Comparison of ENCODE assay signal across 1 cellular context in the genomic region with DNA sequence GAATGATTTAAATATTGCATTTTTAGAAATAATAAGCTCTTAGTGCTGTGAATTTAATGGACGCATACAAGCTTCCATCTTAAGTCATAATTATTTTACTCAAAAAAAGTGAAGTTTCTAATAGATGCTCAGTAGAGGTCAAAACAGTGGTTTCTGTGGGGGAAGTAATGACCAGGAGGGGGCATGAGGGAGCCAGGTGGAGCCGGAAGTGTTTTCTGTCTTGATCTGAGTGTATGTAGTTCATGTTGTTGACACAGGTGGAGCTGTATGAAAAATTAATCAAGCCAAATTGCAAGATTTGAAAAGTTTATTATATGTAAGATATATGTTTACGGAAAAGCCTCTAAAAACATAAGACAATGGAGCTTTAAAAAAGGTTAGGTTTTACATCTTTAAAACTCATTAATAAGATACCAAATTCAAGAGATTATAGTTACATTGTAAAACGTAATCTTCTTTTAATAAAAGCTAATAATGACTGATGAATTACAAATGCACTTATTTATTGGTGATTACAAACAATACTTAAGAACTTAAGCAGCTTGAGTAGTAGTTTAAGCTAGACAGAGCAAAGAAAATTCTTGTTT.
TF ChIP-seq lines count a peak whose summit lies in the region.

No MANE protein-coding gene starts in this region.

TF ChIP-seq in H1, 55 proteins besides CTCF, POLR2A, EP300 and RAD21 (continued from another document):
- TF ChIP-seq, protein P1, sequence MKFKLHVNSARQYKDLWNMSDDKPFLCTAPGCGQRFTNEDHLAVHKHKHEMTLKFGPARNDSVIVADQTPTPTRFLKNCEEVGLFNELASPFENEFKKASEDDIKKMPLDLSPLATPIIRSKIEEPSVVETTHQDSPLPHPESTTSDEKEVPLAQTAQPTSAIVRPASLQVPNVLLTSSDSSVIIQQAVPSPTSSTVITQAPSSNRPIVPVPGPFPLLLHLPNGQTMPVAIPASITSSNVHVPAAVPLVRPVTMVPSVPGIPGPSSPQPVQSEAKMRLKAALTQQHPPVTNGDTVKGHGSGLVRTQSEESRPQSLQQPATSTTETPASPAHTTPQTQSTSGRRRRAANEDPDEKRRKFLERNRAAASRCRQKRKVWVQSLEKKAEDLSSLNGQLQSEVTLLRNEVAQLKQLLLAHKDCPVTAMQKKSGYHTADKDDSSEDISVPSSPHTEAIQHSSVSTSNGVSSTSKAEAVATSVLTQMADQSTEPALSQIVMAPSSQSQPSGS (IDR thresholded peaks at IDR 0.05; ENCODE audit: low read length): no peak
- TF ChIP-seq CHD1 (IDR thresholded peaks at IDR 0.05; ENCODE audit: low read depth, low read length) (no peak), RXRA (IDR thresholded peaks at IDR 0.05; ENCODE audit: insufficient read depth, low read depth, low read length) (no peak), CEBPB (IDR thresholded peaks at IDR 0.05; ENCODE audit: low read depth, low read length) (no peak), TCF12 (IDR thresholded peaks at IDR 0.05; ENCODE audit: low read depth, low read length) (no peak), EZH2 (IDR thresholded peaks at IDR 0.05; ENCODE audit: low read depth, low read length, severe bottlenecking) (no peak), SP2 (IDR thresholded peaks at IDR 0.05; ENCODE audit: low read length) (no peak), BRCA1 (IDR thresholded peaks at IDR 0.05; ENCODE audit: low read depth, low read length) (no peak), SUZ12 (IDR thresholded peaks at IDR 0.05; ENCODE audit: low read length) (no peak), NANOG (IDR thresholded peaks at IDR 0.05; ENCODE audit: insufficient read depth, low read depth, low read length, poor library complexity, severe bottlenecking) (no peak)
- TF ChIP-seq, protein P2, sequence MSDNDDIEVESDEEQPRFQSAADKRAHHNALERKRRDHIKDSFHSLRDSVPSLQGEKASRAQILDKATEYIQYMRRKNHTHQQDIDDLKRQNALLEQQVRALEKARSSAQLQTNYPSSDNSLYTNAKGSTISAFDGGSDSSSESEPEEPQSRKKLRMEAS (IDR thresholded peaks at IDR 0.05): no peak
- TF ChIP-seq, protein P3, sequence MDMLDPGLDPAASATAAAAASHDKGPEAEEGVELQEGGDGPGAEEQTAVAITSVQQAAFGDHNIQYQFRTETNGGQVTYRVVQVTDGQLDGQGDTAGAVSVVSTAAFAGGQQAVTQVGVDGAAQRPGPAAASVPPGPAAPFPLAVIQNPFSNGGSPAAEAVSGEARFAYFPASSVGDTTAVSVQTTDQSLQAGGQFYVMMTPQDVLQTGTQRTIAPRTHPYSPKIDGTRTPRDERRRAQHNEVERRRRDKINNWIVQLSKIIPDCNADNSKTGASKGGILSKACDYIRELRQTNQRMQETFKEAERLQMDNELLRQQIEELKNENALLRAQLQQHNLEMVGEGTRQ (IDR thresholded peaks at IDR 0.05; ENCODE audit: low read length): no peak
